ENCODE assay signal across 11 cellular contexts in the genomic region with DNA sequence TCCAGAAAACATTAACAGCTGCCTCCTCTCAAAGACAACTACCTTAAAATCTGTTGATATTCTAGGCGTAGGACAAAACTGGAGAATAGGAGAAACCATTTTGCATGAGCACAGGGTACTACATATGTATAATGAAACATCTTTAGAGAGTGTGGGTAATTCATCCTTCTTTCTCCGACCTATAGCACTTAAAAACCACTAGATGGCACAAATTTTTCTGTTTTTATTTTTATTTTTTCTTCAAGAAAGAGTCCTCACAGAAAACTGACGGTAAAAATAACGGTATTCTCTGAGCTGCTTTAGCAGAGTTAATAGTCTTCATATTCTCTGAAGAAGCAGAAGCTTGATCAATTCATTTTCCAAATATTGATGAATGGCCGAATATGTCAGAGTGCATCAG. TPM values are rescaled to one million over a fixed set of nuclear protein-coding genes. Genes with fewer than 3 reads are reported as not detected.
A peak's percentile ranks its signal among the peaks of the same experiment; 100 is the strongest.
DNase-seq lines count a peak whose midpoint lies in the region; ATAC-seq, FAIRE-seq and TF ChIP-seq lines count a peak whose summit lies in the region.
"Had no signal": no experiment of that assay in that cellular context is flagged by ENCODE, and none has a peak within 500 bp of the region (broad histone marks: within the 10 kb centered on the region; RNA-seq: fewer than 3 reads in every experiment).

No MANE protein-coding gene starts in this region.

- H3K79me2 ChIP-seq in GM12878 (ENCODE audit: control insufficient read depth, insufficient read depth, low read length), result no peaks in the 10 kb centered on the region

- no peaks in the 10 kb centered on the region for H3K9me3 ChIP-seq in GM12878 (replicated peaks; ENCODE audit: control insufficient read depth, insufficient read depth, low read length)

- no peaks in the 10 kb centered on the region for H3K4me1 ChIP-seq in GM12878 (ENCODE audit: control insufficient read depth, insufficient read depth, low read length)

- TF ChIP-seq CTCF in GM12878 (IDR thresholded peaks at IDR 0.05 in 2 of 3, conservative IDR thresholded peaks at IDR 0.05 in 1 of 3; ENCODE audit: control insufficient read depth in 2 of 3, extremely low read depth in 1 of 3, insufficient read depth in 1 of 3, low read depth in 3 of 3, low read length in 3 of 3) (peak; percentile 29 to 41 (median 31); a peak in 5 of 6 replicates), retinal pigment epithelial cell (conservative IDR thresholded peaks at IDR 0.05; ENCODE audit: low read depth, low read length) (peak; percentile 58)

- 2% methylated on average over 5 of the region's 5 CpGs for WGBS in GM12878 (ENCODE audit: insufficient coverage, insufficient replicate concordance, low lambda C conversion rate, missing lambda C conversion rate)

- no TSS peak for BruUV-seq in GM12878 (replicated peaks; lab: Mats Ljungman, UMichigan)

- H3K9ac ChIP-seq in GM12878 (ENCODE audit: control insufficient read depth, insufficient read depth, low read length), result no peak overlapping the region

- peak; percentile 8 for DNase-seq in NCI-H748 (lab: John Stamatoyannopoulos, UW; ENCODE audit: unreplicated experiment)
- no peak for DNase-seq in NCI-H748 treated with DMSO at 0.1 percent for 48 hours (lab: John Stamatoyannopoulos, UW)
- peak; percentile 10 for DNase-seq in HS-5 (ENCODE audit: low read depth)
- DNase-seq in GM12878 (ENCODE audit: low read depth, low spot score), result no peak
- no peak for DNase-seq in retinal pigment epithelial cell (ENCODE audit: low read depth)
- no peak for DNase-seq in T-helper 2 cell
- DNase-seq in SHP77 (lab: John Stamatoyannopoulos, UW), result no peak
- DNase-seq in DMS153 treated with DMSO at 0.1 percent for 48 hours (lab: John Stamatoyannopoulos, UW; ENCODE audit: unreplicated experiment), result no peak
- DNase-seq: aorta; CD4-positive, alpha-beta T cell had no signal

- SMC1A ChIA-PET in GM12878 (lab: Charles Lee; ENCODE audit: uncharacterized antibody, unreplicated experiment), result interaction anchor here (1.1 to 2.5 kb wide), 8 partner anchors 11 to 328 kb away, joined by 3 to 13 read pairs (median 4); no protein-coding TSS in a partner anchor

- H3K36me3 ChIP-seq in GM12878 (ENCODE audit: control insufficient read depth in 2 of 2, insufficient read depth in 2 of 2, low read length in 1 of 2), result no peaks in the 10 kb centered on the region

- TF ChIP-seq EP300 in GM12878 (IDR thresholded peaks at IDR 0.05; ENCODE audit: borderline replicate concordance in 1 of 2, control insufficient read depth in 1 of 2, low read depth in 2 of 2, low read length in 2 of 2), result no peak

- ATAC-seq in GM12878, result peak; percentile 72

- intact Hi-C loops in GM12878 (cut with micrococcal nuclease; ENCODE audit: unreplicated experiment), result loop anchor here (1.0 kb wide), 1 partner anchor 228 kb away; no protein-coding TSS in a partner anchor

- RAD21 ChIA-PET in GM12878 (lab: Charles Lee; ENCODE audit: unreplicated experiment), result interaction anchor here (0.8 to 4.0 kb wide), 5 partner anchors 12 to 328 kb away, joined by 3 to 20 read pairs (median 4); no protein-coding TSS in a partner anchor

- no peaks in the 10 kb centered on the region for H3K27me3 ChIP-seq in GM12878 (replicated peaks in 1 of 2; ENCODE audit: control insufficient read depth in 2 of 2, insufficient read depth in 2 of 2, low read length in 1 of 2)

- in situ Hi-C loops in GM12878 (cut with MboI), result no loop called here

- POLR2A ChIA-PET in GM12878 (lab: Charles Lee), result no interaction called here

- TF ChIP-seq RAD21 in GM12878 (IDR thresholded peaks at IDR 0.05; ENCODE audit: insufficient read depth, low read depth, low read length), result 0 out of 2 replicates have a peak, but pooled peaks have one; percentile 29

- H3K4me2 ChIP-seq in GM12878 (ENCODE audit: control insufficient read depth, insufficient read depth), result no peak overlapping the region

- CTCF ChIA-PET in GM12878 (lab: Yijun Ruan, JAX), result interaction anchor here (0.5 to 3.5 kb wide), 25 partner anchors 9 to 952 kb away, joined by 3 to 28 read pairs (median 5); a partner anchor contains a TSS

- H3K4me3 ChIP-seq in GM12878, result no peak overlapping the region
- no peak overlapping the region for H3K4me3 ChIP-seq in retinal pigment epithelial cell (ENCODE audit: low read length)

- no peaks in the 10 kb centered on the region for H4K20me1 ChIP-seq in GM12878 (ENCODE audit: control insufficient read depth, insufficient read depth)

- FAIRE-seq in GM12878 (lab: Jason Lieb, UNC), result no peak

- H3K27ac ChIP-seq in GM12878 (ENCODE audit: control insufficient read depth, insufficient read depth), result no peak overlapping the region

- no peak for TF ChIP-seq POLR2A in GM12878 (IDR thresholded peaks at IDR 0.05; ENCODE audit: low read depth, low read length)

- no peak overlapping the region for H2AFZ ChIP-seq in GM12878 (ENCODE audit: control insufficient read depth, low read depth, low read length)

TF ChIP-seq in GM12878, 131 proteins besides CTCF, POLR2A, EP300 and RAD21:
- peak; percentile 28; the same call in 1 of the 2 replicates for TF ChIP-seq SMC3 (IDR thresholded peaks at IDR 0.05; ENCODE audit: borderline replicate concordance, low read length)
- TF ChIP-seq RB1 (IDR thresholded peaks at IDR 0.05; ENCODE audit: borderline replicate concordance), result no peak

RNA-seq across cellular contexts. Expression of a gene that starts 14.6 kb away (rescaled TPM):
- total RNA-seq in GM12878 (2013; cell fraction: nucleolus; rRNA removed), result not detected in 2 replicates
- not detected in 2 replicates for total RNA-seq in GM12878 (2014; rRNA removed)
- not detected in 2 replicates for total RNA-seq in GM12878 (2014; rRNA removed; fragmentation: Illumina TruSeq; extraction: Trizol)
- total RNA-seq in GM12878 (2021), result not detected in 2 replicates
- not detected for polyA plus RNA-seq in GM12878 (2011; ENCODE audit: low read depth)
- not detected in 2 replicates for polyA plus RNA-seq in GM12878 (2011; rRNA removed)
- not detected in 2 replicates for polyA plus RNA-seq in GM12878 (2011; cell fraction: cytosol; rRNA removed)
- polyA plus RNA-seq in GM12878 (2011; cell fraction: nucleus; rRNA removed), result not detected in 2 replicates
- polyA plus RNA-seq in GM12878 (2012), result not detected in 2 replicates
- not detected in 2 replicates for polyA plus RNA-seq in GM12878 (2014; fragmentation: Illumina TruSeq; extraction: Trizol)
- not detected for polyA plus RNA-seq in GM12878 (2014; fragmentation: Nextera tagmentation; extraction: Ambion mirVana)
- not detected in 2 replicates for polyA plus RNA-seq in GM12878 (2014; rRNA removed)
- polyA plus RNA-seq in GM12878 (2016; fragmentation: Nextera tagmentation; extraction: Ambion mirVana), result not detected
- polyA minus RNA-seq in GM12878 (2011; rRNA and poly(A)+ RNA removed), result not detected in 2 replicates
- not detected in 2 replicates for polyA minus RNA-seq in GM12878 (2011; cell fraction: cytosol; rRNA and poly(A)+ RNA removed)
- polyA minus RNA-seq in GM12878 (2011; cell fraction: nucleus; rRNA and poly(A)+ RNA removed), result not detected in 2 replicates
- total RNA-seq: aorta; CD4-positive, alpha-beta T cell; lung microvascular endothelial cell had no signal

Comparison
In these comparisons a context has a peak if more than half of its experiments do, and no peak if none do; other contexts are left out.
1. DNase-seq: peak in NCI-H748 (single experiment) and HS-5 (single experiment); none in NCI-H748 treated with DMSO at 0.1 percent for 48 hours (single experiment), GM12878 (single experiment), retinal pigment epithelial cell (single experiment), T-helper 2 cell (0 of 5), SHP77 (0 of 2) and DMS153 treated with DMSO at 0.1 percent for 48 hours (single experiment).